ENCODE assay signal across 17 cellular contexts in genomic region chr11:8649361-8649760, GRCh38. TPM values are rescaled to one million over a fixed set of nuclear protein-coding genes. Genes with fewer than 3 reads are reported as not detected.
DNase-seq lines count a peak whose midpoint lies in the region; ATAC-seq and TF ChIP-seq lines count a peak whose summit lies in the region.
"Had no signal": no experiment of that assay in that cellular context is flagged by ENCODE, and none has a peak within 500 bp of the region (broad histone marks: within the 10 kb centered on the region; RNA-seq: fewer than 3 reads in every experiment).

No MANE protein-coding gene starts in this region.

- WGBS in aorta, 2 donors = 87 to 90% methylated on average over 2 of the region's 2 CpGs
- WGBS in esophagus squamous epithelium, 2 donors = 58 to 67% methylated on average over 1 to 2 of the region's 2 CpGs

- peak; percentile 86 for DNase-seq in GM03348 (ENCODE audit: low spot score)
- DNase-seq in RKO (ENCODE audit: low spot score) = peak; percentile 15
- DNase-seq in endothelial cell (ENCODE audit: low spot score) = no peak
- peak; percentile 24 for DNase-seq in non-pigmented ciliary epithelial cell (ENCODE audit: low read depth)
- DNase-seq in iPS-NIHi7 (ENCODE audit: extremely low spot score) = no peak
- no peak for DNase-seq in aorta
- DNase-seq in esophagus squamous epithelium (lab: John Stamatoyannopoulos, UW) = no peak
- no peak for DNase-seq in NCI-H1436 (lab: John Stamatoyannopoulos, UW)
- DNase-seq: DMS53, hippocampal formation, left lung, naive B cell, NCI-H2227 treated with DMSO at 0.1 percent for 48 hours, psoas muscle, WERI-Rb-1 had no signal

- ATAC-seq in aorta (ENCODE audit: low FRiP score) = no peak
- ATAC-seq: left lung, psoas muscle had no signal

- H3K27ac ChIP-seq in aorta (ENCODE audit: low read depth in 1 of 2, low read length in 2 of 2) (no peak overlapping the region), esophagus squamous epithelium (no peak overlapping the region)
- H3K27ac ChIP-seq: cardiac muscle cell, left lung, psoas muscle, suprapubic skin, WERI-Rb-1 had no signal

- H3K27me3 ChIP-seq in aorta (ENCODE audit: control insufficient read depth in 1 of 2, insufficient read depth in 2 of 2, low read length in 1 of 2) (no peaks in the 10 kb centered on the region), esophagus squamous epithelium (no peaks in the 10 kb centered on the region)
- H3K27me3 ChIP-seq: cardiac muscle cell, left lung, suprapubic skin had no signal

- H3K36me3 Mint-ChIP-seq in endothelial cell (ENCODE audit: low read depth, unreplicated experiment) = no peaks in the 10 kb centered on the region

- no peak overlapping the region for H3K4me3 Mint-ChIP-seq in endothelial cell (ENCODE audit: unreplicated experiment)
- H3K4me3 Mint-ChIP-seq: naive B cell had no signal

- TF ChIP-seq CTCF in endothelial cell (IDR thresholded peaks at IDR 0.05; ENCODE audit: unreplicated experiment) (no peak), esophagus squamous epithelium (IDR thresholded peaks at IDR 0.05) (no peak)

- no peak for TF ChIP-seq POLR2A in esophagus squamous epithelium (IDR thresholded peaks at IDR 0.05)

- intact Hi-C loops in aorta (cut with DNase I) = no loop called here
- intact Hi-C loops in esophagus squamous epithelium (cut with DNase I) = no loop called here

- peaks cover 4 to 12% of the 10 kb centered on the region in 2 donors for H3K36me3 ChIP-seq in aorta (ENCODE audit: control insufficient read depth in 1 of 2, insufficient read depth in 2 of 2, low read length in 1 of 2)
- peaks cover 0 to 77% (median 0%) of the 10 kb centered on the region in 3 donors for H3K36me3 ChIP-seq in esophagus squamous epithelium
- H3K36me3 ChIP-seq: WERI-Rb-1 had no signal

- no peaks in the 10 kb centered on the region for H3K9me3 ChIP-seq in aorta (ENCODE audit: control insufficient read depth, low read length)
- H3K9me3 ChIP-seq in esophagus squamous epithelium = no peaks in the 10 kb centered on the region
- H3K9me3 ChIP-seq: left lung, psoas muscle, suprapubic skin had no signal

- no peak overlapping the region for H3K4me3 ChIP-seq in aorta (ENCODE audit: low read length in 2 of 2)
- H3K4me3 ChIP-seq in esophagus squamous epithelium = no peak overlapping the region
- H3K4me3 ChIP-seq: cardiac muscle cell, left lung, psoas muscle, suprapubic skin had no signal

- H3K4me1 ChIP-seq in aorta (ENCODE audit: control insufficient read depth in 1 of 2, insufficient read depth in 2 of 2, low read length in 2 of 2) (no peaks in the 10 kb centered on the region), esophagus squamous epithelium (peaks cover 0 to 5% (median 0%) of the 10 kb centered on the region in 3 donors)
- H3K4me1 ChIP-seq: left lung, psoas muscle, suprapubic skin had no signal

- H3K27ac Mint-ChIP-seq in endothelial cell (ENCODE audit: unreplicated experiment) = peak overlapping the region; percentile 30
- H3K27ac Mint-ChIP-seq: naive B cell had no signal

- H3K9me3 Mint-ChIP-seq in endothelial cell (ENCODE audit: unreplicated experiment) = no peaks in the 10 kb centered on the region
- H3K9me3 Mint-ChIP-seq: naive B cell had no signal

- H3K4me1 Mint-ChIP-seq in endothelial cell (ENCODE audit: unreplicated experiment) = peaks cover 19% of the 10 kb centered on the region
- H3K4me1 Mint-ChIP-seq: naive B cell had no signal

- H3K27me3 Mint-ChIP-seq in endothelial cell (ENCODE audit: unreplicated experiment) = no peaks in the 10 kb centered on the region
- H3K27me3 Mint-ChIP-seq: naive B cell had no signal

RNA-seq across cellular contexts. Expression of gene TRIM66, which starts 33.1 kb away (rescaled TPM):
- total RNA-seq in endothelial cell (ENCODE audit: unreplicated experiment) (11.4 TPM), aorta (10 to 100 TPM in 1 of 2 donors, 1 to 10 TPM in 1; 9.4 to 18.7 TPM), esophagus squamous epithelium (1 to 10 TPM; 4.5 to 5.5 (median 4.8) TPM)
- polyA plus RNA-seq in aorta = 1 to 10 TPM; 3.4 to 8.4 TPM

RNA-seq across cellular contexts. Expression of gene RPL27A, which starts 33.2 kb away (rescaled TPM):
- 1,456 TPM for total RNA-seq in endothelial cell (ENCODE audit: unreplicated experiment)
- total RNA-seq in aorta = 100 to 1,000 TPM; 623 to 776 TPM
- polyA plus RNA-seq in aorta = 1,000 to 10,000 TPM; 2,339 to 4,548 TPM
- total RNA-seq in esophagus squamous epithelium = 1,000 to 10,000 TPM in 3 of 4 donors, 100 to 1,000 TPM in 1; 921 to 1,566 (median 1,106) TPM

RNA-seq across cellular contexts. Expression of gene STK33, which starts 55.3 kb away (rescaled TPM):
- total RNA-seq in endothelial cell (ENCODE audit: unreplicated experiment) (17.9 TPM), aorta (1 to 10 TPM in 1 of 2 donors, under 1 TPM in 1; 0.88 to 3.8 TPM), esophagus squamous epithelium (1 to 10 TPM in 1 of 4 donors, under 1 TPM in 2, not detected in 1; 0.48 to 2.9 (median 0.56) TPM)
- 1 to 10 TPM in 1 of 2 donors, under 1 TPM in 1; 0.10 to 2.3 TPM for polyA plus RNA-seq in aorta

Comparison
In these comparisons a context has a peak if more than half of its experiments do, and no peak if none do; other contexts are left out.
1. DNase-seq: peak in GM03348 (single experiment), RKO (single experiment) and non-pigmented ciliary epithelial cell (single experiment); none in endothelial cell (single experiment), iPS-NIHi7 (single experiment), aorta (0 of 2), esophagus squamous epithelium (single experiment) and NCI-H1436 (single experiment).